18 cellular contexts compared by ENCODE assay signal in genomic region chr1:1202831-1203560, GRCh38. TPM values are rescaled to one million over a fixed set of nuclear protein-coding genes. Genes with fewer than 3 reads are reported as not detected.
DNase-seq lines count a peak whose midpoint lies in the region; ATAC-seq, FAIRE-seq and TF ChIP-seq lines count a peak whose summit lies in the region.
"Had no signal": no experiment of that assay in that cellular context is flagged by ENCODE, and none has a peak within 500 bp of the region (broad histone marks: within the 10 kb centered on the region; RNA-seq: fewer than 3 reads in every experiment).

No MANE protein-coding gene starts in this region.

- no peak overlapping the region for H3K27ac ChIP-seq in kidney (ENCODE audit: low read depth in 2 of 2, low read length in 2 of 2)
- H3K27ac ChIP-seq: adrenal gland, pancreas had no signal

- no peak overlapping the region for H3K4me3 Mint-ChIP-seq in T-helper 17 cell
- H3K4me3 Mint-ChIP-seq: CD4-positive, alpha-beta T cell had no signal

- H3K4me1 Mint-ChIP-seq in T-helper 17 cell, result peaks cover 10% of the 10 kb centered on the region

- no peaks in the 10 kb centered on the region for H3K36me3 Mint-ChIP-seq in T-helper 17 cell (ENCODE audit: low read depth)

- H3K4me3 ChIP-seq in BE2C (ENCODE audit: low read depth, low read length) (no peak overlapping the region), kidney (ENCODE audit: low read length in 2 of 2) (no peak overlapping the region)
- H3K4me3 ChIP-seq: adrenal gland, pancreas had no signal

- no peak overlapping the region for H3K27ac Mint-ChIP-seq in T-helper 17 cell
- H3K27ac Mint-ChIP-seq: CD4-positive, alpha-beta T cell had no signal

- ATAC-seq in T-helper 17 cell (no peak), GM21737 (IDR thresholded peaks at IDR 0.05; ENCODE audit: unreplicated experiment) (no peak), HG02610 (IDR thresholded peaks at IDR 0.05; ENCODE audit: unreplicated experiment) (no peak), GM18873 (IDR thresholded peaks at IDR 0.05; ENCODE audit: low FRiP score, unreplicated experiment) (no peak)
- ATAC-seq: HCT116, pancreas had no signal

- H3K27me3 Mint-ChIP-seq in T-helper 17 cell, result no peaks in the 10 kb centered on the region
- H3K27me3 Mint-ChIP-seq: CD4-positive, alpha-beta T cell had no signal

- no peak overlapping the region for H3K9ac ChIP-seq in kidney (ENCODE audit: low read length in 2 of 2)

- H3K27me3 ChIP-seq in BE2C, result peaks cover 41% of the 10 kb centered on the region
- H3K27me3 ChIP-seq: pancreas had no signal

- H3K4me1 ChIP-seq in BE2C, result no peaks in the 10 kb centered on the region
- no peaks in the 10 kb centered on the region for H3K4me1 ChIP-seq in kidney (ENCODE audit: control insufficient read depth in 1 of 2, insufficient read depth in 1 of 2, low read depth in 1 of 2, low read length in 2 of 2)
- H3K4me1 ChIP-seq: pancreas had no signal

- peak; percentile 21 for DNase-seq in NCI-H345 (lab: John Stamatoyannopoulos, UW)
- DNase-seq in NCI-H345 treated with DMSO at 0.1 percent for 48 hours (lab: John Stamatoyannopoulos, UW; ENCODE audit: unreplicated experiment), result no peak
- peak; percentile 12 for DNase-seq in BE2C
- DNase-seq in T-helper 17 cell, result peak in 2 of 3 donors; percentile 4 to 12
- DNase-seq in kidney, result peak; percentile 71
- DNase-seq: activated CD8-positive, alpha-beta memory T cell treated with anti-CD3 and anti-CD28 coated beads, Interleukin-2, amount 50 U/mL, for 4 hours; adrenal gland; erythroblast; NCI-H1105; NCI-H524 treated with DMSO at 0.1 percent for 48 hours had no signal

- intact Hi-C loops in kidney (cut with DNase I), result no loop called here

- H3K9me3 ChIP-seq in BE2C (no peaks in the 10 kb centered on the region), T-helper 17 cell (ENCODE audit: control insufficient read depth, low read length, poor library complexity, severe bottlenecking) (no peaks in the 10 kb centered on the region), kidney (ENCODE audit: control insufficient read depth in 1 of 2, low read length in 2 of 2) (no peaks in the 10 kb centered on the region)
- H3K9me3 ChIP-seq: adrenal gland, pancreas had no signal

- TF ChIP-seq CTCF in BE2C (IDR thresholded peaks at IDR 0.05; ENCODE audit: low read depth, low read length), result no peak
- TF ChIP-seq CTCF in kidney (IDR thresholded peaks at IDR 0.05; ENCODE audit: borderline replicate concordance, extremely low read depth, insufficient read depth), result no peak

- H3K36me3 ChIP-seq in BE2C (no peaks in the 10 kb centered on the region), kidney (ENCODE audit: control insufficient read depth in 1 of 2, insufficient read depth in 2 of 2, low read length in 2 of 2) (no peaks in the 10 kb centered on the region)
- H3K36me3 ChIP-seq: adrenal gland, pancreas had no signal

- no peak for FAIRE-seq in kidney (lab: Jason Lieb, UNC)
- FAIRE-seq: A204.1, colon, pancreas had no signal

RNA-seq across cellular contexts. Expression of gene TNFRSF18, which starts 3.4 kb away (rescaled TPM):
- not detected for polyA plus RNA-seq in BE2C (2012; ENCODE audit: insufficient read depth, insufficient read length, low read depth)
- total RNA-seq in T-helper 17 cell (10 to 100 TPM; 47.9 to 80.4 TPM), kidney (8.1 TPM)
- polyA plus RNA-seq in kidney (ENCODE audit: insufficient read depth, low read depth, low replicate concordance), result not detected

RNA-seq across cellular contexts. Expression of gene TNFRSF4, which starts 11.0 kb away (rescaled TPM):
- polyA plus RNA-seq in BE2C (2012; ENCODE audit: insufficient read depth, insufficient read length, low read depth), result 0.96 TPM
- 100 to 1,000 TPM in 1 of 2 donors, 10 to 100 TPM in 1; 94.7 to 127 TPM for total RNA-seq in T-helper 17 cell
- 5.1 TPM for total RNA-seq in kidney
- 3.3 TPM for polyA plus RNA-seq in kidney (ENCODE audit: insufficient read depth, low read depth, low replicate concordance)

RNA-seq across cellular contexts. Expression of gene SDF4, which starts 28.8 kb away (rescaled TPM):
- polyA plus RNA-seq in BE2C (2012; ENCODE audit: insufficient read depth, insufficient read length, low read depth), result 404 TPM
- total RNA-seq in T-helper 17 cell (100 to 1,000 TPM; 129 to 146 TPM), kidney (160 TPM)
- polyA plus RNA-seq in kidney (ENCODE audit: insufficient read depth, low read depth, low replicate concordance), result 143 TPM

RNA-seq across cellular contexts. Expression of gene B3GALT6, which starts 29.0 kb away (rescaled TPM):
- polyA plus RNA-seq in BE2C (2012; ENCODE audit: insufficient read depth, insufficient read length, low read depth), result 33.8 TPM
- 1 to 10 TPM; 8.4 to 9.4 TPM for total RNA-seq in T-helper 17 cell
- 20.3 TPM for total RNA-seq in kidney
- polyA plus RNA-seq in kidney (ENCODE audit: insufficient read depth, low read depth, low replicate concordance), result 13.7 TPM

RNA-seq across cellular contexts. Expression of gene TTLL10, which starts 29.3 kb away (rescaled TPM):
- not detected for polyA plus RNA-seq in BE2C (2012; ENCODE audit: insufficient read depth, insufficient read length, low read depth)
- 1 to 10 TPM in 1 of 2 donors, under 1 TPM in 1; 0.86 to 2.5 TPM for total RNA-seq in T-helper 17 cell
- 1.5 TPM for total RNA-seq in kidney
- not detected for polyA plus RNA-seq in kidney (ENCODE audit: insufficient read depth, low read depth, low replicate concordance)
- total RNA-seq: adrenal gland had no signal

Comparison
In these comparisons a context has a peak if more than half of its experiments do, and no peak if none do; other contexts are left out.
1. RNA of gene TNFRSF4, which starts 11.0 kb away (total RNA-seq): 94.7 to 127 TPM in T-helper 17 cell; 5.1 TPM in kidney (single experiment); every median in the first group is over 10 times any median in the second.